ENCODE assay signal across 21 cellular contexts in genomic region chr10:124402273-124402672, GRCh38. TPM values are rescaled to one million over a fixed set of nuclear protein-coding genes. Genes with fewer than 3 reads are reported as not detected.
DNase-seq lines count a peak whose midpoint lies in the region; ATAC-seq, FAIRE-seq and TF ChIP-seq lines count a peak whose summit lies in the region.
"Had no signal": no experiment of that assay in that cellular context is flagged by ENCODE, and none has a peak within 500 bp of the region (broad histone marks: within the 10 kb centered on the region; RNA-seq: fewer than 3 reads in every experiment).

No MANE protein-coding gene starts in this region.

- H3K27ac ChIP-seq in HepG2 (ENCODE audit: extremely low read length, insufficient read depth, low read length), result no peak overlapping the region
- H3K27ac ChIP-seq in right lobe of liver, result no peak overlapping the region
- H3K27ac ChIP-seq in K562 (ENCODE audit: extremely low read depth, low read depth, low read length), result no peak overlapping the region
- H3K27ac ChIP-seq in keratinocyte (ENCODE audit: control insufficient read depth, insufficient read depth, low read length), result no peak overlapping the region
- no peak overlapping the region for H3K27ac ChIP-seq in WERI-Rb-1

- TF ChIP-seq POLR2A in HepG2 (IDR thresholded peaks at IDR 0.05; ENCODE audit: insufficient read depth in 1 of 2, low read depth in 2 of 2, low read length in 2 of 2) (no peak), right lobe of liver (IDR thresholded peaks at IDR 0.05) (no peak), K562 (conservative IDR thresholded peaks at IDR 0.05) (no peak)

- no peaks in the 10 kb centered on the region for H3K9me1 ChIP-seq in K562 (ENCODE audit: control insufficient read depth, insufficient read depth, low read length)
- H3K9me1 ChIP-seq in keratinocyte (ENCODE audit: control insufficient read depth, extremely low read depth, insufficient read depth, low read length), result no peaks in the 10 kb centered on the region

- H4K20me1 ChIP-seq in HepG2 (ENCODE audit: insufficient read depth, low read length) (no peaks in the 10 kb centered on the region), K562 (replicated peaks; ENCODE audit: control insufficient read depth, insufficient read depth, low read length) (no peaks in the 10 kb centered on the region; the same call in 1 of the 2 replicates), keratinocyte (ENCODE audit: control insufficient read depth, extremely low read depth, insufficient read depth, low read length) (no peaks in the 10 kb centered on the region)

- TF ChIP-seq EP300 in HepG2 (IDR thresholded peaks at IDR 0.05; ENCODE audit: low read depth in 2 of 2, low read length in 2 of 2) (no peak), HepG2 (CRISPR knock-in tag; IDR thresholded peaks at IDR 0.05; ENCODE audit: borderline replicate concordance) (no peak), K562 (IDR thresholded peaks at IDR 0.05; ENCODE audit: low read length) (no peak)

- H3K4me2 ChIP-seq in HepG2 (ENCODE audit: low read depth, low read length) (no peak overlapping the region), K562 (ENCODE audit: insufficient read depth, low read length) (no peak overlapping the region), keratinocyte (ENCODE audit: control insufficient read depth, extremely low read depth, insufficient read depth, low read depth, low read length) (no peak overlapping the region)
- H3K4me2 ChIP-seq: GM23338 had no signal

- TF ChIP-seq RAD21 in HepG2 (CRISPR knock-in tag; IDR thresholded peaks at IDR 0.05) (no peak), K562 (CRISPR knock-in tag; conservative IDR thresholded peaks at IDR 0.05 in 1 of 2, IDR thresholded peaks at IDR 0.05 in 1 of 2) (no peak)

- WGBS in HepG2 (ENCODE audit: low lambda C conversion rate), result 95% methylated on average over 2 of the region's 2 CpGs
- 42% methylated on average over 2 of the region's 2 CpGs for WGBS in right lobe of liver (ENCODE audit: insufficient coverage, low coverage, low lambda C conversion rate, missing lambda C conversion rate)
- WGBS in K562 (ENCODE audit: insufficient coverage, low coverage, missing lambda C conversion rate), result 92% methylated on average over 2 of the region's 2 CpGs

- no peak overlapping the region for H2AFZ ChIP-seq in HepG2 (ENCODE audit: low read length)
- no peak overlapping the region for H2AFZ ChIP-seq in K562 (ENCODE audit: low read depth, low read length)
- H2AFZ ChIP-seq in keratinocyte (ENCODE audit: control insufficient read depth, low read length), result no peak overlapping the region
- H2AFZ ChIP-seq: GM23338 had no signal

- FAIRE-seq in HepG2 (lab: Jason Lieb, UNC) (no peak), K562 (lab: Jason Lieb, UNC) (no peak), keratinocyte (lab: Jason Lieb, UNC) (peak; percentile 5)
- FAIRE-seq: G401.6, GM12892, H54 had no signal

- H3K36me3 Mint-ChIP-seq in activated naive CD8-positive, alpha-beta T cell treated with anti-CD3 and anti-CD28 coated beads, Interleukin-2, amount 50 U/mL, for 24 hours (ENCODE audit: low read depth), result peaks cover 24% of the 10 kb centered on the region

- peaks cover 11 to 67% of the 10 kb centered on the region in 2 experiments for H3K36me3 ChIP-seq in HepG2 (replicated peaks in 1 of 2; ENCODE audit: control insufficient read depth in 1 of 2, insufficient read depth in 2 of 2, low read length in 2 of 2)
- peaks cover 0 to 61% (median 7%) of the 10 kb centered on the region in 4 donors for H3K36me3 ChIP-seq in right lobe of liver
- H3K36me3 ChIP-seq in K562 (ENCODE audit: control insufficient read depth, insufficient read depth, low read length), result peaks cover 78% of the 10 kb centered on the region
- H3K36me3 ChIP-seq in keratinocyte (ENCODE audit: control insufficient read depth in 2 of 2, extremely low read depth in 1 of 2, insufficient read depth in 2 of 2, low read length in 2 of 2), result peaks cover 26 to 33% of the 10 kb centered on the region in 2 experiments
- peaks cover 69% of the 10 kb centered on the region for H3K36me3 ChIP-seq in WERI-Rb-1

- no peak overlapping the region for H3K4me3 Mint-ChIP-seq in activated naive CD8-positive, alpha-beta T cell treated with anti-CD3 and anti-CD28 coated beads, Interleukin-2, amount 50 U/mL, for 24 hours
- H3K4me3 Mint-ChIP-seq: CD4-positive, alpha-beta memory T cell; GM23338; HFFc6 had no signal

- H3K27me3 Mint-ChIP-seq in activated naive CD8-positive, alpha-beta T cell treated with anti-CD3 and anti-CD28 coated beads, Interleukin-2, amount 50 U/mL, for 24 hours, result no peaks in the 10 kb centered on the region
- H3K27me3 Mint-ChIP-seq: CD4-positive, alpha-beta memory T cell had no signal

- H3K27me3 ChIP-seq in HepG2 (ENCODE audit: control insufficient read depth in 1 of 2, insufficient read depth in 2 of 2, low read length in 2 of 2), result no peaks in the 10 kb centered on the region
- H3K27me3 ChIP-seq in right lobe of liver, result no peaks in the 10 kb centered on the region
- no peaks in the 10 kb centered on the region for H3K27me3 ChIP-seq in K562 (ENCODE audit: control insufficient read depth in 2 of 2, insufficient read depth in 2 of 2, low read length in 2 of 2)
- no peaks in the 10 kb centered on the region for H3K27me3 ChIP-seq in keratinocyte (ENCODE audit: control insufficient read depth, extremely low read depth, insufficient read depth, low read length)
- H3K27me3 ChIP-seq in WERI-Rb-1 (ENCODE audit: insufficient read depth, low read depth, severe bottlenecking), result no peaks in the 10 kb centered on the region

- intact Hi-C loops in HepG2 (cut with micrococcal nuclease; ENCODE audit: unreplicated experiment), result no loop called here
- intact Hi-C loops in right lobe of liver (cut with DNase I), result no loop called here
- intact Hi-C loops in K562 (cut with micrococcal nuclease), result no loop called here

- H3K9ac ChIP-seq in HepG2 (ENCODE audit: insufficient read depth, low read depth, low read length) (no peak overlapping the region), K562 (ENCODE audit: insufficient read depth in 1 of 2, low read depth in 2 of 2, low read length in 2 of 2) (no peak overlapping the region), keratinocyte (ENCODE audit: control insufficient read depth, extremely low read depth, insufficient read depth, low read length) (no peak overlapping the region)

- H3K4me1 Mint-ChIP-seq in activated naive CD8-positive, alpha-beta T cell treated with anti-CD3 and anti-CD28 coated beads, Interleukin-2, amount 50 U/mL, for 24 hours, result peaks cover 7% of the 10 kb centered on the region

- no peak overlapping the region for H3K27ac Mint-ChIP-seq in activated naive CD8-positive, alpha-beta T cell treated with anti-CD3 and anti-CD28 coated beads, Interleukin-2, amount 50 U/mL, for 24 hours
- H3K27ac Mint-ChIP-seq: GM23338, HFFc6 had no signal

- H3K9me3 ChIP-seq in HepG2 (ENCODE audit: low read length) (no peaks in the 10 kb centered on the region), right lobe of liver (no peaks in the 10 kb centered on the region), K562 (replicated peaks; ENCODE audit: control insufficient read depth, insufficient read depth, low read depth, low read length) (no peaks in the 10 kb centered on the region), keratinocyte (ENCODE audit: control insufficient read depth, low read depth, low read length) (no peaks in the 10 kb centered on the region), WERI-Rb-1 (ENCODE audit: severe bottlenecking) (no peaks in the 10 kb centered on the region)
- H3K9me3 ChIP-seq: HAP-1 had no signal

- POLR2A ChIA-PET in HepG2 (lab: Yijun Ruan, JAX), result no interaction called here
- POLR2A ChIA-PET in K562 (lab: Yijun Ruan, JAX), result no interaction called here

- DNase-seq in HepG2 (ENCODE audit: low spot score) (no peak), right lobe of liver (no peak), K562 (ENCODE audit: extremely low read depth in 1 of 4, low spot score in 3 of 4) (no peak), keratinocyte (ENCODE audit: low read depth, low spot score) (no peak), WERI-Rb-1 (no peak)
- no peak for DNase-seq in activated naive CD8-positive, alpha-beta T cell treated with anti-CD3 and anti-CD28 coated beads, Interleukin-2, amount 50 U/mL, for 24 hours
- DNase-seq: 8988T; C1 segment of cervical spinal cord; Calu3; CD4-positive, alpha-beta memory T cell; COR-L47; DMS53; DMS79 treated with DMSO at 0.1 percent for 48 hours; HFFc6 had no signal

- no peaks in the 10 kb centered on the region for H3K4me1 ChIP-seq in HepG2 (ENCODE audit: insufficient read depth, low read length)
- H3K4me1 ChIP-seq in right lobe of liver, result peaks cover 0 to 5% (median 1%) of the 10 kb centered on the region in 4 donors
- H3K4me1 ChIP-seq in K562 (replicated peaks in 1 of 2; ENCODE audit: control insufficient read depth in 2 of 2, insufficient read depth in 2 of 2, low read length in 2 of 2), result no peaks in the 10 kb centered on the region; a peak in 2 of 5 replicates
- no peaks in the 10 kb centered on the region for H3K4me1 ChIP-seq in keratinocyte (ENCODE audit: control insufficient read depth, extremely low read depth, insufficient read depth, low read length)
- H3K4me1 ChIP-seq: HAP-1 had no signal

- in situ Hi-C loops in HepG2 (cut with HindIII; ENCODE audit: extremely low pct_ligation_motif_present, low pct_unique_long_range_greater_than_20kb), result no loop called here
- in situ Hi-C loops in K562 (cut with MboI), result no loop called here

- ATAC-seq in HepG2, result no peak
- ATAC-seq in right lobe of liver, result no peak
- ATAC-seq in K562, result no peak
- ATAC-seq in activated naive CD8-positive, alpha-beta T cell treated with anti-CD3 and anti-CD28 coated beads, Interleukin-2, amount 50 U/mL, for 24 hours, result no peak
- ATAC-seq: GM23338 had no signal

- H3K79me2 ChIP-seq in HepG2 (ENCODE audit: insufficient read depth, low read length), result no peaks in the 10 kb centered on the region
- H3K79me2 ChIP-seq in K562 (ENCODE audit: control insufficient read depth, insufficient read depth, low read length), result no peaks in the 10 kb centered on the region
- H3K79me2 ChIP-seq in keratinocyte (ENCODE audit: control insufficient read depth, insufficient read depth, low read length), result peaks cover 4% of the 10 kb centered on the region

- CTCF ChIA-PET in HepG2 (lab: Yijun Ruan, JAX; ENCODE audit: low intra/inter-chr PET ratio, low total read pairs) (no interaction called here), K562 (lab: Yijun Ruan, JAX; ENCODE audit: low intra/inter-chr PET ratio) (no interaction called here)

- no peaks in the 10 kb centered on the region for H3K9me3 Mint-ChIP-seq in activated naive CD8-positive, alpha-beta T cell treated with anti-CD3 and anti-CD28 coated beads, Interleukin-2, amount 50 U/mL, for 24 hours
- H3K9me3 Mint-ChIP-seq: CD4-positive, alpha-beta memory T cell; GM23338; HFFc6 had no signal

- dilution Hi-C loops in keratinocyte (cut with MboI; ENCODE audit: extremely low pct_ligation_motif_present, low sequenced_read_pairs), result no loop called here

- TF ChIP-seq CTCF in HepG2 (CRISPR knock-in tag; IDR thresholded peaks at IDR 0.05) (no peak), right lobe of liver (IDR thresholded peaks at IDR 0.05) (no peak), K562 (IDR thresholded peaks at IDR 0.05 in 2 of 3, conservative IDR thresholded peaks at IDR 0.05 in 1 of 3; ENCODE audit: insufficient read depth in 2 of 3, low read depth in 1 of 3, low read length in 3 of 3) (no peak), keratinocyte (optimal IDR thresholded peaks at IDR 0.05 in 1 of 3, IDR thresholded peaks at IDR 0.05 in 1 of 3, conservative IDR thresholded peaks at IDR 0.05 in 1 of 3; ENCODE audit: extremely low read depth in 1 of 3, insufficient read depth in 2 of 3, low read length in 3 of 3) (no peak), WERI-Rb-1 (IDR thresholded peaks at IDR 0.05; ENCODE audit: low read depth, low read length) (no peak)

- H3K4me3 ChIP-seq in HepG2 (replicated peaks in 1 of 3; ENCODE audit: insufficient read depth in 1 of 3, low read depth in 2 of 3, low read length in 3 of 3), result no peak overlapping the region
- H3K4me3 ChIP-seq in right lobe of liver, result no peak overlapping the region
- H3K4me3 ChIP-seq in K562, result no peak overlapping the region
- H3K4me3 ChIP-seq in keratinocyte (ENCODE audit: control insufficient read depth in 2 of 3, extremely low read depth in 1 of 3, insufficient read depth in 2 of 3, low read depth in 1 of 3, low read length in 3 of 3), result no peak overlapping the region
- H3K4me3 ChIP-seq in WERI-Rb-1 (ENCODE audit: low read depth, low read length), result no peak overlapping the region
- H3K4me3 ChIP-seq: GM23338, HAP-1 had no signal

- BruUV-seq in HepG2 (replicated peaks; lab: Mats Ljungman, UMichigan), result no TSS peak
- BruUV-seq in K562 (replicated peaks; lab: Mats Ljungman, UMichigan), result no TSS peak

RNA-seq across cellular contexts. Expression of gene OAT, which starts 16.4 kb away (rescaled TPM):
- total RNA-seq in HepG2 (2016; rRNA removed; fragmentation: Illumina TruSeq; extraction: Trizol), result 96.7 and 152 TPM in 2 replicates
- 10.4 and 13.0 TPM in 2 replicates for total RNA-seq in HepG2 (2016; cell fraction: cytosol; rRNA removed; fragmentation: Illumina TruSeq; extraction: Trizol; ENCODE audit: low read depth)
- total RNA-seq in HepG2 (2016; cell fraction: insoluble cytoplasmic fraction; rRNA removed; fragmentation: Illumina TruSeq; extraction: Trizol), result 94.1 and 153 TPM in 2 replicates
- total RNA-seq in HepG2 (2016; cell fraction: membrane; rRNA removed; fragmentation: Illumina TruSeq; extraction: Trizol), result 14.4 and 16.9 TPM in 2 replicates
- total RNA-seq in HepG2 (2016; cell fraction: nucleus; rRNA removed; fragmentation: Illumina TruSeq; extraction: Trizol), result 41.8 and 47.5 TPM in 2 replicates
- polyA plus RNA-seq in HepG2 (2011; rRNA removed), result 72.7 and 87.8 TPM in 2 replicates
- 51.4 and 77.1 TPM in 2 replicates for polyA plus RNA-seq in HepG2 (2011; cell fraction: cytosol; rRNA removed)
- polyA plus RNA-seq in HepG2 (2011; cell fraction: nucleus; rRNA removed), result 20.7 and 25.9 TPM in 2 replicates
- polyA plus RNA-seq in HepG2 (2012), result 48.6 and 50.0 TPM in 2 replicates
- 4.1 TPM in 2 replicates for polyA plus RNA-seq in HepG2 (2016; cell fraction: cytosol; fragmentation: Illumina TruSeq; extraction: Trizol; ENCODE audit: low read depth)
- 119 and 129 TPM in 2 replicates for polyA plus RNA-seq in HepG2 (2016; cell fraction: insoluble cytoplasmic fraction; fragmentation: Illumina TruSeq; extraction: Trizol; ENCODE audit: low read depth)
- polyA plus RNA-seq in HepG2 (2016; cell fraction: membrane; fragmentation: Illumina TruSeq; extraction: Trizol; ENCODE audit: low read depth), result 9.8 and 10.1 TPM in 2 replicates
- 56.3 and 59.0 TPM in 2 replicates for polyA plus RNA-seq in HepG2 (2016; cell fraction: nucleus; fragmentation: Illumina TruSeq; extraction: Trizol; ENCODE audit: insufficient read depth, low read depth)
- 28.4 and 56.2 TPM in 2 replicates for polyA minus RNA-seq in HepG2 (2011; rRNA and poly(A)+ RNA removed; ENCODE audit: low replicate concordance)
- 46.3 and 52.4 TPM in 2 replicates for polyA minus RNA-seq in HepG2 (2011; cell fraction: cytosol; rRNA and poly(A)+ RNA removed)
- polyA minus RNA-seq in HepG2 (2011; cell fraction: nucleus; rRNA and poly(A)+ RNA removed), result 28.8 and 40.4 TPM in 2 replicates
- total RNA-seq in right lobe of liver, result 10 to 100 TPM in 4 of 6 experiments, 1 to 10 TPM in 2; 5.2 to 43.8 (median 20.1) TPM
- 51.6 and 128 TPM in 2 replicates for total RNA-seq in K562 (2011; cell fraction: chromatin; rRNA removed; ENCODE audit: low replicate concordance)
- total RNA-seq in K562 (2011; cell fraction: nucleolus; rRNA removed), result 37.5 and 42.6 TPM in 2 replicates
- 70.5 and 72.6 TPM in 2 replicates for total RNA-seq in K562 (2011; cell fraction: nucleoplasm; rRNA removed)
- 100 and 106 TPM in 2 replicates for total RNA-seq in K562 (2014; rRNA removed)
- 214 and 230 TPM in 2 replicates for total RNA-seq in K562 (2014; rRNA removed; fragmentation: Illumina TruSeq; extraction: Trizol)
- 139 and 152 TPM in 2 replicates for total RNA-seq in K562 (2015; rRNA removed; fragmentation: Illumina TruSeq; extraction: Trizol)
- 119 and 132 TPM in 2 replicates for total RNA-seq in K562 (2021)
- 160 and 195 TPM in 2 replicates for polyA plus RNA-seq in K562 (2011; rRNA removed)
- polyA plus RNA-seq in K562 (2011; cell fraction: cytosol; rRNA removed), result 55.6 and 107 TPM in 2 replicates
- polyA plus RNA-seq in K562 (2011; cell fraction: nucleus; rRNA removed), result 57.6 and 85.7 TPM in 2 replicates
- 89.1 and 119 TPM in 2 replicates for polyA plus RNA-seq in K562 (2012)
- 149 and 163 TPM in 2 replicates for polyA plus RNA-seq in K562 (2014; fragmentation: Illumina TruSeq; extraction: Trizol)
- 100 to 1,000 TPM; 294 to 312 TPM for polyA plus RNA-seq in K562 (2014; fragmentation: Nextera tagmentation; extraction: Ambion mirVana)
- polyA plus RNA-seq in K562 (2014; rRNA removed), result 142 and 154 TPM in 2 replicates
- 127 and 155 TPM in 2 replicates for polyA minus RNA-seq in K562 (2011; rRNA and poly(A)+ RNA removed)
- 45.8 and 73.7 TPM in 2 replicates for polyA minus RNA-seq in K562 (2011; cell fraction: cytosol; rRNA and poly(A)+ RNA removed)
- polyA minus RNA-seq in K562 (2011; cell fraction: nucleus; rRNA and poly(A)+ RNA removed), result 17.1 and 34.4 TPM in 2 replicates
- polyA plus RNA-seq in keratinocyte, result 310 to 528 TPM (median 427 TPM) in 3 replicates
- polyA plus RNA-seq in keratinocyte (2011; ENCODE audit: low read depth), result 38.5 TPM
- 212 and 359 TPM in 2 replicates for polyA plus RNA-seq in keratinocyte (2011; cell fraction: cytosol; rRNA removed)
- polyA plus RNA-seq in keratinocyte (2011; cell fraction: nucleus; rRNA removed), result 329 and 426 TPM in 2 replicates
- 96.8 and 332 TPM in 2 replicates for polyA plus RNA-seq in keratinocyte (2012; ENCODE audit: low replicate concordance)
- 145 to 269 TPM (median 183 TPM) in 3 replicates for polyA minus RNA-seq in keratinocyte
- polyA minus RNA-seq in keratinocyte (2011; cell fraction: cytosol; rRNA and poly(A)+ RNA removed), result 150 TPM
- polyA minus RNA-seq in keratinocyte (2011; cell fraction: nucleus; rRNA and poly(A)+ RNA removed), result 149 and 237 TPM in 2 replicates

RNA-seq across cellular contexts. Expression of gene NKX1-2, which starts 47.6 kb away (rescaled TPM):
- total RNA-seq in HepG2 (2016; rRNA removed; fragmentation: Illumina TruSeq; extraction: Trizol) (not detected in 2 replicates), right lobe of liver (not detected), K562 (2014; rRNA removed) (not detected in 2 replicates), K562 (2014; rRNA removed; fragmentation: Illumina TruSeq; extraction: Trizol) (not detected in 2 replicates), K562 (2015; rRNA removed; fragmentation: Illumina TruSeq; extraction: Trizol) (not detected in 2 replicates), K562 (2021) (0.04 TPM in 1 of 2 replicates, not detected in the other)
- not detected in 2 replicates for total RNA-seq in HepG2 (2016; cell fraction: cytosol; rRNA removed; fragmentation: Illumina TruSeq; extraction: Trizol; ENCODE audit: low read depth)
- not detected in 2 replicates for total RNA-seq in HepG2 (2016; cell fraction: insoluble cytoplasmic fraction; rRNA removed; fragmentation: Illumina TruSeq; extraction: Trizol)
- not detected in 2 replicates for total RNA-seq in HepG2 (2016; cell fraction: membrane; rRNA removed; fragmentation: Illumina TruSeq; extraction: Trizol)
- not detected in 2 replicates for total RNA-seq in HepG2 (2016; cell fraction: nucleus; rRNA removed; fragmentation: Illumina TruSeq; extraction: Trizol)
- polyA plus RNA-seq in HepG2 (2011; rRNA removed) (not detected in 2 replicates), K562 (2011; rRNA removed) (not detected in 2 replicates), K562 (2014; fragmentation: Illumina TruSeq; extraction: Trizol) (not detected in 2 replicates), K562 (2014; fragmentation: Nextera tagmentation; extraction: Ambion mirVana) (not detected), K562 (2014; rRNA removed) (not detected in 2 replicates), keratinocyte (0.89 to 3.6 TPM (median 1.9 TPM) in 3 replicates)
- polyA plus RNA-seq in HepG2 (2011; cell fraction: cytosol; rRNA removed), result not detected in 2 replicates
- polyA plus RNA-seq in HepG2 (2011; cell fraction: nucleus; rRNA removed), result not detected in 2 replicates
- not detected in 2 replicates for polyA plus RNA-seq in HepG2 (2012)
- polyA plus RNA-seq in HepG2 (2016; cell fraction: cytosol; fragmentation: Illumina TruSeq; extraction: Trizol; ENCODE audit: low read depth), result not detected in 2 replicates
- polyA plus RNA-seq in HepG2 (2016; cell fraction: insoluble cytoplasmic fraction; fragmentation: Illumina TruSeq; extraction: Trizol; ENCODE audit: low read depth), result not detected in 2 replicates
- not detected in 2 replicates for polyA plus RNA-seq in HepG2 (2016; cell fraction: membrane; fragmentation: Illumina TruSeq; extraction: Trizol; ENCODE audit: low read depth)
- polyA plus RNA-seq in HepG2 (2016; cell fraction: nucleus; fragmentation: Illumina TruSeq; extraction: Trizol; ENCODE audit: insufficient read depth, low read depth), result not detected in 2 replicates
- not detected in 2 replicates for polyA minus RNA-seq in HepG2 (2011; rRNA and poly(A)+ RNA removed; ENCODE audit: low replicate concordance)
- not detected in 2 replicates for polyA minus RNA-seq in HepG2 (2011; cell fraction: cytosol; rRNA and poly(A)+ RNA removed)
- not detected in 2 replicates for polyA minus RNA-seq in HepG2 (2011; cell fraction: nucleus; rRNA and poly(A)+ RNA removed)
- not detected in 2 replicates for total RNA-seq in K562 (2011; cell fraction: chromatin; rRNA removed; ENCODE audit: low replicate concordance)
- not detected in 2 replicates for total RNA-seq in K562 (2011; cell fraction: nucleolus; rRNA removed)
- total RNA-seq in K562 (2011; cell fraction: nucleoplasm; rRNA removed), result not detected in 2 replicates
- not detected in 2 replicates for polyA plus RNA-seq in K562 (2011; cell fraction: cytosol; rRNA removed)
- not detected in 2 replicates for polyA plus RNA-seq in K562 (2011; cell fraction: nucleus; rRNA removed)
- not detected in 2 replicates for polyA plus RNA-seq in K562 (2012)
- polyA minus RNA-seq in K562 (2011; rRNA and poly(A)+ RNA removed), result not detected in 2 replicates
- polyA minus RNA-seq in K562 (2011; cell fraction: cytosol; rRNA and poly(A)+ RNA removed), result not detected in 2 replicates
- polyA minus RNA-seq in K562 (2011; cell fraction: nucleus; rRNA and poly(A)+ RNA removed), result not detected in 2 replicates
- polyA plus RNA-seq in keratinocyte (2011; ENCODE audit: low read depth), result 3.4 TPM
- polyA plus RNA-seq in keratinocyte (2011; cell fraction: cytosol; rRNA removed), result 1.4 and 3.2 TPM in 2 replicates
- polyA plus RNA-seq in keratinocyte (2011; cell fraction: nucleus; rRNA removed), result 1.3 and 1.7 TPM in 2 replicates
- 1.9 and 3.3 TPM in 2 replicates for polyA plus RNA-seq in keratinocyte (2012; ENCODE audit: low replicate concordance)
- 1.0 to 2.5 TPM (median 1.2 TPM) in 3 replicates for polyA minus RNA-seq in keratinocyte
- 3.5 TPM for polyA minus RNA-seq in keratinocyte (2011; cell fraction: cytosol; rRNA and poly(A)+ RNA removed)
- polyA minus RNA-seq in keratinocyte (2011; cell fraction: nucleus; rRNA and poly(A)+ RNA removed), result 1.5 and 1.7 TPM in 2 replicates
- total RNA-seq: A673; Calu3; CD4-positive, alpha-beta memory T cell; HFFc6 had no signal
- polyA plus RNA-seq: BJ; CD4-positive, alpha-beta memory T cell had no signal

RNA-seq across cellular contexts. Expression of gene LHPP, which starts 59.4 kb away (rescaled TPM):
- 3.7 and 5.2 TPM in 2 replicates for total RNA-seq in HepG2 (2016; rRNA removed; fragmentation: Illumina TruSeq; extraction: Trizol)
- total RNA-seq in HepG2 (2016; cell fraction: cytosol; rRNA removed; fragmentation: Illumina TruSeq; extraction: Trizol; ENCODE audit: low read depth), result 1.1 and 1.9 TPM in 2 replicates
- 4.7 and 6.3 TPM in 2 replicates for total RNA-seq in HepG2 (2016; cell fraction: insoluble cytoplasmic fraction; rRNA removed; fragmentation: Illumina TruSeq; extraction: Trizol)
- 1.9 TPM in 2 replicates for total RNA-seq in HepG2 (2016; cell fraction: membrane; rRNA removed; fragmentation: Illumina TruSeq; extraction: Trizol)
- 2.4 and 3.4 TPM in 2 replicates for total RNA-seq in HepG2 (2016; cell fraction: nucleus; rRNA removed; fragmentation: Illumina TruSeq; extraction: Trizol)
- 13.1 and 13.7 TPM in 2 replicates for polyA plus RNA-seq in HepG2 (2011; rRNA removed)
- 14.4 and 17.0 TPM in 2 replicates for polyA plus RNA-seq in HepG2 (2011; cell fraction: cytosol; rRNA removed)
- polyA plus RNA-seq in HepG2 (2011; cell fraction: nucleus; rRNA removed), result 11.1 and 11.2 TPM in 2 replicates
- polyA plus RNA-seq in HepG2 (2012), result 10.0 and 13.7 TPM in 2 replicates
- polyA plus RNA-seq in HepG2 (2016; cell fraction: cytosol; fragmentation: Illumina TruSeq; extraction: Trizol; ENCODE audit: low read depth), result 3.8 and 5.7 TPM in 2 replicates
- polyA plus RNA-seq in HepG2 (2016; cell fraction: insoluble cytoplasmic fraction; fragmentation: Illumina TruSeq; extraction: Trizol; ENCODE audit: low read depth), result 7.2 and 9.2 TPM in 2 replicates
- 5.6 and 5.8 TPM in 2 replicates for polyA plus RNA-seq in HepG2 (2016; cell fraction: membrane; fragmentation: Illumina TruSeq; extraction: Trizol; ENCODE audit: low read depth)
- polyA plus RNA-seq in HepG2 (2016; cell fraction: nucleus; fragmentation: Illumina TruSeq; extraction: Trizol; ENCODE audit: insufficient read depth, low read depth), result 5.1 and 7.2 TPM in 2 replicates
- polyA minus RNA-seq in HepG2 (2011; rRNA and poly(A)+ RNA removed; ENCODE audit: low replicate concordance), result 12.5 and 12.6 TPM in 2 replicates
- polyA minus RNA-seq in HepG2 (2011; cell fraction: cytosol; rRNA and poly(A)+ RNA removed), result 6.0 and 7.2 TPM in 2 replicates
- 7.0 and 9.8 TPM in 2 replicates for polyA minus RNA-seq in HepG2 (2011; cell fraction: nucleus; rRNA and poly(A)+ RNA removed)
- 10 to 100 TPM; 19.3 to 56.3 (median 36.3) TPM for total RNA-seq in right lobe of liver
- total RNA-seq in K562 (2011; cell fraction: chromatin; rRNA removed; ENCODE audit: low replicate concordance), result 4.8 and 10.8 TPM in 2 replicates
- 8.4 and 8.8 TPM in 2 replicates for total RNA-seq in K562 (2011; cell fraction: nucleolus; rRNA removed)
- total RNA-seq in K562 (2011; cell fraction: nucleoplasm; rRNA removed), result 5.4 and 5.6 TPM in 2 replicates
- total RNA-seq in K562 (2014; rRNA removed), result 2.4 and 6.0 TPM in 2 replicates
- total RNA-seq in K562 (2014; rRNA removed; fragmentation: Illumina TruSeq; extraction: Trizol), result 2.2 and 3.3 TPM in 2 replicates
- total RNA-seq in K562 (2015; rRNA removed; fragmentation: Illumina TruSeq; extraction: Trizol), result 3.0 and 3.3 TPM in 2 replicates
- total RNA-seq in K562 (2021), result 5.3 and 6.3 TPM in 2 replicates
- polyA plus RNA-seq in K562 (2011; rRNA removed), result 6.6 and 7.4 TPM in 2 replicates
- 5.8 and 6.9 TPM in 2 replicates for polyA plus RNA-seq in K562 (2011; cell fraction: cytosol; rRNA removed)
- 8.0 and 9.5 TPM in 2 replicates for polyA plus RNA-seq in K562 (2011; cell fraction: nucleus; rRNA removed)
- 7.6 and 10.8 TPM in 2 replicates for polyA plus RNA-seq in K562 (2012)
- 3.0 and 3.2 TPM in 2 replicates for polyA plus RNA-seq in K562 (2014; fragmentation: Illumina TruSeq; extraction: Trizol)
- polyA plus RNA-seq in K562 (2014; fragmentation: Nextera tagmentation; extraction: Ambion mirVana), result under 1 TPM; 0.34 to 0.56 TPM
- 4.1 and 6.4 TPM in 2 replicates for polyA plus RNA-seq in K562 (2014; rRNA removed)
- polyA minus RNA-seq in K562 (2011; rRNA and poly(A)+ RNA removed), result 2.7 and 4.6 TPM in 2 replicates
- 2.4 and 4.1 TPM in 2 replicates for polyA minus RNA-seq in K562 (2011; cell fraction: cytosol; rRNA and poly(A)+ RNA removed)
- polyA minus RNA-seq in K562 (2011; cell fraction: nucleus; rRNA and poly(A)+ RNA removed), result 2.6 and 3.4 TPM in 2 replicates
- polyA plus RNA-seq in keratinocyte, result 13.1 to 17.7 TPM (median 17.2 TPM) in 3 replicates
- 8.9 TPM for polyA plus RNA-seq in keratinocyte (2011; ENCODE audit: low read depth)
- polyA plus RNA-seq in keratinocyte (2011; cell fraction: cytosol; rRNA removed), result 13.2 and 14.6 TPM in 2 replicates
- 9.3 and 13.0 TPM in 2 replicates for polyA plus RNA-seq in keratinocyte (2011; cell fraction: nucleus; rRNA removed)
- 22.6 and 25.2 TPM in 2 replicates for polyA plus RNA-seq in keratinocyte (2012; ENCODE audit: low replicate concordance)
- 8.3 to 8.7 TPM (median 8.4 TPM) in 3 replicates for polyA minus RNA-seq in keratinocyte
- polyA minus RNA-seq in keratinocyte (2011; cell fraction: cytosol; rRNA and poly(A)+ RNA removed), result 15.3 TPM
- 3.1 and 4.6 TPM in 2 replicates for polyA minus RNA-seq in keratinocyte (2011; cell fraction: nucleus; rRNA and poly(A)+ RNA removed)

Comparison
In these comparisons a context has a peak if more than half of its experiments do, and no peak if none do; other contexts are left out.
1. Of the 241 proteins assayed by ChIP-seq in both HepG2 and K562: peak only in HepG2: CEBPB; only in K562: MAFG; in both: MAFF and MAFK; in neither: 237.